8 cellular contexts compared by ENCODE assay signal in genomic region chr2:199457147-199458016, GRCh38. TPM values are rescaled to one million over a fixed set of nuclear protein-coding genes. Genes with fewer than 3 reads are reported as not detected.
DNase-seq lines count a peak whose midpoint lies in the region; ATAC-seq, FAIRE-seq and TF ChIP-seq lines count a peak whose summit lies in the region.

TSS of gene SATB2 (minus strand) at chr2:199457939. CDS start at chr2:199456037, 1,902 bp downstream.

- H2AFZ ChIP-seq in keratinocyte (ENCODE audit: control insufficient read depth, low read length) = peak within 1 kb of the TSS; percentile 96

- H3K9me3 Mint-ChIP-seq in stimulated activated naive CD8-positive, alpha-beta T cell treated with anti-CD3 and anti-CD28 coated beads, Interleukin-15, Interleukin-2, amounts not matched to agents 100 ng/mL and 50 ng/mL, for 24 hours = peaks cover 5% of the 10 kb centered on the region

- peaks cover 5% of the 10 kb centered on the region for H3K36me3 Mint-ChIP-seq in stimulated activated naive CD8-positive, alpha-beta T cell treated with anti-CD3 and anti-CD28 coated beads, Interleukin-15, Interleukin-2, amounts not matched to agents 100 ng/mL and 50 ng/mL, for 24 hours (ENCODE audit: low read depth)

- peaks cover 15% of the 10 kb centered on the region for H3K4me1 ChIP-seq in keratinocyte (ENCODE audit: control insufficient read depth, extremely low read depth, insufficient read depth, low read length)

- TF ChIP-seq CTCF in GM06990 (IDR thresholded peaks at IDR 0.05; ENCODE audit: insufficient read depth, low read length, poor library complexity, severe bottlenecking) = no peak
- TF ChIP-seq CTCF in keratinocyte (optimal IDR thresholded peaks at IDR 0.05 in 1 of 3, IDR thresholded peaks at IDR 0.05 in 1 of 3, conservative IDR thresholded peaks at IDR 0.05 in 1 of 3; ENCODE audit: extremely low read depth in 1 of 3, insufficient read depth in 2 of 3, low read length in 3 of 3) = no peak

- H3K9me3 ChIP-seq in keratinocyte (ENCODE audit: control insufficient read depth, low read depth, low read length) = no peaks in the 10 kb centered on the region

- no peaks in the 10 kb centered on the region for H3K36me3 ChIP-seq in GM06990 (ENCODE audit: control insufficient read depth, insufficient read depth, low read length)
- H3K36me3 ChIP-seq in keratinocyte (ENCODE audit: control insufficient read depth in 2 of 2, extremely low read depth in 1 of 2, insufficient read depth in 2 of 2, low read length in 2 of 2) = no peaks in the 10 kb centered on the region

- H3K27ac ChIP-seq in keratinocyte (ENCODE audit: control insufficient read depth, insufficient read depth, low read length) = no peak within 1 kb of the TSS

- H3K79me2 ChIP-seq in keratinocyte (ENCODE audit: control insufficient read depth, insufficient read depth, low read length) = no peaks in the 10 kb centered on the region

- H3K4me3 Mint-ChIP-seq in stimulated activated naive CD8-positive, alpha-beta T cell treated with anti-CD3 and anti-CD28 coated beads, Interleukin-15, Interleukin-2, amounts not matched to agents 100 ng/mL and 50 ng/mL, for 24 hours = peak within 1 kb of the TSS; percentile 67

- peak within 1 kb of the TSS; percentile 74 for H3K9ac ChIP-seq in keratinocyte (ENCODE audit: control insufficient read depth, extremely low read depth, insufficient read depth, low read length)

- peaks cover 32% of the 10 kb centered on the region for H3K4me1 Mint-ChIP-seq in stimulated activated naive CD8-positive, alpha-beta T cell treated with anti-CD3 and anti-CD28 coated beads, Interleukin-15, Interleukin-2, amounts not matched to agents 100 ng/mL and 50 ng/mL, for 24 hours (ENCODE audit: low read depth)

- no peak within 1 kb of the TSS for H3K27ac Mint-ChIP-seq in stimulated activated naive CD8-positive, alpha-beta T cell treated with anti-CD3 and anti-CD28 coated beads, Interleukin-15, Interleukin-2, amounts not matched to agents 100 ng/mL and 50 ng/mL, for 24 hours

- H3K27me3 Mint-ChIP-seq in stimulated activated naive CD8-positive, alpha-beta T cell treated with anti-CD3 and anti-CD28 coated beads, Interleukin-15, Interleukin-2, amounts not matched to agents 100 ng/mL and 50 ng/mL, for 24 hours = peaks cover 69% of the 10 kb centered on the region

- dilution Hi-C loops in keratinocyte (cut with MboI; ENCODE audit: extremely low pct_ligation_motif_present, low sequenced_read_pairs) = no loop called here

- H3K27me3 ChIP-seq in GM06990 (replicated peaks; ENCODE audit: control insufficient read depth, insufficient read depth, low read length) (no peaks in the 10 kb centered on the region; the same call in none of the 2 replicates), keratinocyte (ENCODE audit: control insufficient read depth, extremely low read depth, insufficient read depth, low read length) (peaks cover 56% of the 10 kb centered on the region)

- H3K9me1 ChIP-seq in keratinocyte (ENCODE audit: control insufficient read depth, extremely low read depth, insufficient read depth, low read length) = no peaks in the 10 kb centered on the region

- H3K4me2 ChIP-seq in keratinocyte (ENCODE audit: control insufficient read depth, extremely low read depth, insufficient read depth, low read depth, low read length) = peak within 1 kb of the TSS; percentile 85

- DNase-seq in AG08396 (ENCODE audit: low spot score) = peak; percentile 75
- no peak for DNase-seq in GM06990 (ENCODE audit: extremely low read depth, insufficient read length)
- DNase-seq in NCI-H748 (lab: John Stamatoyannopoulos, UW; ENCODE audit: unreplicated experiment) = peak; percentile 77
- peak; percentile 80 for DNase-seq in astrocyte of the hippocampus (ENCODE audit: low read depth, low spot score)
- peak; percentile 7 for DNase-seq in keratinocyte (ENCODE audit: low read depth, low spot score)

- no peaks in the 10 kb centered on the region for H4K20me1 ChIP-seq in keratinocyte (ENCODE audit: control insufficient read depth, extremely low read depth, insufficient read depth, low read length)

- H3K4me3 ChIP-seq in GM06990 (replicated peaks; ENCODE audit: low read depth, low read length) = peak within 1 kb of the TSS; percentile 78
- peak within 1 kb of the TSS; percentile 81 to 84 (median 84) for H3K4me3 ChIP-seq in keratinocyte (ENCODE audit: control insufficient read depth in 2 of 3, extremely low read depth in 1 of 3, insufficient read depth in 2 of 3, low read depth in 1 of 3, low read length in 3 of 3)

- ATAC-seq in HG02852 (IDR thresholded peaks at IDR 0.05; ENCODE audit: unreplicated experiment) (no peak), HG02588 (IDR thresholded peaks at IDR 0.05; ENCODE audit: unreplicated experiment) (no peak)

- peak; percentile 34 for FAIRE-seq in keratinocyte (lab: Jason Lieb, UNC)

RNA-seq across cellular contexts. Expression of gene SATB2, which starts in this region (rescaled TPM):
- polyA plus RNA-seq in keratinocyte = 1.4 to 1.5 TPM (median 1.4 TPM) in 3 replicates
- 1.5 TPM for polyA plus RNA-seq in keratinocyte (2011; ENCODE audit: low read depth)
- polyA plus RNA-seq in keratinocyte (2011; cell fraction: cytosol; rRNA removed) = 1.0 and 1.3 TPM in 2 replicates
- polyA plus RNA-seq in keratinocyte (2011; cell fraction: nucleus; rRNA removed) = 6.7 and 10.4 TPM in 2 replicates
- polyA plus RNA-seq in keratinocyte (2012; ENCODE audit: low replicate concordance) = 1.4 and 1.9 TPM in 2 replicates
- 2.0 to 12.3 TPM (median 6.1 TPM) in 3 replicates for polyA minus RNA-seq in keratinocyte
- 3.1 TPM for polyA minus RNA-seq in keratinocyte (2011; cell fraction: cytosol; rRNA and poly(A)+ RNA removed)
- polyA minus RNA-seq in keratinocyte (2011; cell fraction: nucleus; rRNA and poly(A)+ RNA removed) = 6.9 and 15.8 TPM in 2 replicates
